1 cellular context compared by ENCODE assay signal in the genomic region with DNA sequence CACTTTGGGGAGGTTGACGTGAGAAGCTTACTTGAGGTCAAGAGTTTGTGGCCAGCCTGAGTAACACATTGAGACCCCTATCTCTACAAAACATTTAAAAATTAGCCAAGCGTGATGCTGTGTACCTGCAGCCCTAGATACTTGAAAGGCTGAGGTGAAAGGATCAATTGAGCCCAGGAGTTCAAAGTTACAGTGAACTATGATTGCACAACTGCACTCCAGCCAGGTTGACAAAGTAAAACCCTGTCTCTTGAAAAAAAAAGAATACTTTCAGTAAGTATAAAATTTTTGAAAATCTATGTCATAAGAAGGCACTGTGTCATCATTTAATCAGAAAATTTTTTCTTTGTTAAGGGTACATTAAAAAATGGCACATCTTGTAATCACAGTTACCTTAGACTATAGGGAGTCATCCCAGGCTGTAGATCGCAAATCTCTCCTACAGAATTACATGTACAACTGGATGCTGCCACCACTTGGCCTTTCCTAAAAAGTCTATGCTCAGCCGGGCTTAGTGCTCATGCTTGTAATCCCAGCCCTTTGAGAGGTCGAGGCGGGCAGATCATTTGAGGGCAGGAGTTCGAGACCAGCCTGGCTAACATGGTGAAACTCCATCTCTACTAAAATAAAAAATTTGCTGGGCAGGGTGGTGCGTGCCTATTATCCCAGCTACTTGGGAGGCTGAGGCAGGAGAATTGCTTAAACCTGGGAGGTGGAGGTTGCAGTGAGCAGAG.
TF ChIP-seq lines count a peak whose summit lies in the region.

No MANE protein-coding gene starts in this region.

TF ChIP-seq in HepG2, 621 proteins besides CTCF, POLR2A, EP300 and RAD21 (continued from another document and continues in another):
- TF ChIP-seq, protein P1, sequence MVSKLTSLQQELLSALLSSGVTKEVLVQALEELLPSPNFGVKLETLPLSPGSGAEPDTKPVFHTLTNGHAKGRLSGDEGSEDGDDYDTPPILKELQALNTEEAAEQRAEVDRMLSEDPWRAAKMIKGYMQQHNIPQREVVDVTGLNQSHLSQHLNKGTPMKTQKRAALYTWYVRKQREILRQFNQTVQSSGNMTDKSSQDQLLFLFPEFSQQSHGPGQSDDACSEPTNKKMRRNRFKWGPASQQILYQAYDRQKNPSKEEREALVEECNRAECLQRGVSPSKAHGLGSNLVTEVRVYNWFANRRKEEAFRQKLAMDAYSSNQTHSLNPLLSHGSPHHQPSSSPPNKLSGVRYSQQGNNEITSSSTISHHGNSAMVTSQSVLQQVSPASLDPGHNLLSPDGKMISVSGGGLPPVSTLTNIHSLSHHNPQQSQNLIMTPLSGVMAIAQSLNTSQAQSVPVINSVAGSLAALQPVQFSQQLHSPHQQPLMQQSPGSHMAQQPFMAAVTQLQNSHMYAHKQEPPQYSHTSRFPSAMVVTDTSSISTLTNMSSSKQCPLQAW (CRISPR knock-in tag; IDR thresholded peaks at IDR 0.05): peak; percentile 96
- TF ChIP-seq ZNF547 (CRISPR knock-in tag; IDR thresholded peaks at IDR 0.05): no peak
- TF ChIP-seq GRHL1 (CRISPR knock-in tag; conservative IDR thresholded peaks at IDR 0.05): no peak
- TF ChIP-seq EHMT2 (IDR thresholded peaks at IDR 0.05; ENCODE audit: borderline replicate concordance, low read depth, low read length): peak; percentile 90; the same call in 1 of the 2 replicates
- TF ChIP-seq GLI4 (CRISPR knock-in tag; IDR thresholded peaks at IDR 0.05; ENCODE audit: borderline replicate concordance): no peak
- TF ChIP-seq, protein P2, sequence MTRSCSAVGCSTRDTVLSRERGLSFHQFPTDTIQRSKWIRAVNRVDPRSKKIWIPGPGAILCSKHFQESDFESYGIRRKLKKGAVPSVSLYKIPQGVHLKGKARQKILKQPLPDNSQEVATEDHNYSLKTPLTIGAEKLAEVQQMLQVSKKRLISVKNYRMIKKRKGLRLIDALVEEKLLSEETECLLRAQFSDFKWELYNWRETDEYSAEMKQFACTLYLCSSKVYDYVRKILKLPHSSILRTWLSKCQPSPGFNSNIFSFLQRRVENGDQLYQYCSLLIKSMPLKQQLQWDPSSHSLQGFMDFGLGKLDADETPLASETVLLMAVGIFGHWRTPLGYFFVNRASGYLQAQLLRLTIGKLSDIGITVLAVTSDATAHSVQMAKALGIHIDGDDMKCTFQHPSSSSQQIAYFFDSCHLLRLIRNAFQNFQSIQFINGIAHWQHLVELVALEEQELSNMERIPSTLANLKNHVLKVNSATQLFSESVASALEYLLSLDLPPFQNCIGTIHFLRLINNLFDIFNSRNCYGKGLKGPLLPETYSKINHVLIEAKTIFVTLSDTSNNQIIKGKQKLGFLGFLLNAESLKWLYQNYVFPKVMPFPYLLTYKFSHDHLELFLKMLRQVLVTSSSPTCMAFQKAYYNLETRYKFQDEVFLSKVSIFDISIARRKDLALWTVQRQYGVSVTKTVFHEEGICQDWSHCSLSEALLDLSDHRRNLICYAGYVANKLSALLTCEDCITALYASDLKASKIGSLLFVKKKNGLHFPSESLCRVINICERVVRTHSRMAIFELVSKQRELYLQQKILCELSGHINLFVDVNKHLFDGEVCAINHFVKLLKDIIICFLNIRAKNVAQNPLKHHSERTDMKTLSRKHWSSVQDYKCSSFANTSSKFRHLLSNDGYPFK (CRISPR knock-in tag; IDR thresholded peaks at IDR 0.05; ENCODE audit: borderline replicate concordance): 0 out of 2 replicates have a peak, but pooled peaks have one; percentile 43
- TF ChIP-seq FOXO1 (CRISPR knock-in tag; IDR thresholded peaks at IDR 0.05): peak; percentile 95
- TF ChIP-seq TBL1XR1 (IDR thresholded peaks at IDR 0.05; ENCODE audit: borderline replicate concordance, low read length, partially characterized antibody): peak; percentile 89
- TF ChIP-seq, protein P3, sequence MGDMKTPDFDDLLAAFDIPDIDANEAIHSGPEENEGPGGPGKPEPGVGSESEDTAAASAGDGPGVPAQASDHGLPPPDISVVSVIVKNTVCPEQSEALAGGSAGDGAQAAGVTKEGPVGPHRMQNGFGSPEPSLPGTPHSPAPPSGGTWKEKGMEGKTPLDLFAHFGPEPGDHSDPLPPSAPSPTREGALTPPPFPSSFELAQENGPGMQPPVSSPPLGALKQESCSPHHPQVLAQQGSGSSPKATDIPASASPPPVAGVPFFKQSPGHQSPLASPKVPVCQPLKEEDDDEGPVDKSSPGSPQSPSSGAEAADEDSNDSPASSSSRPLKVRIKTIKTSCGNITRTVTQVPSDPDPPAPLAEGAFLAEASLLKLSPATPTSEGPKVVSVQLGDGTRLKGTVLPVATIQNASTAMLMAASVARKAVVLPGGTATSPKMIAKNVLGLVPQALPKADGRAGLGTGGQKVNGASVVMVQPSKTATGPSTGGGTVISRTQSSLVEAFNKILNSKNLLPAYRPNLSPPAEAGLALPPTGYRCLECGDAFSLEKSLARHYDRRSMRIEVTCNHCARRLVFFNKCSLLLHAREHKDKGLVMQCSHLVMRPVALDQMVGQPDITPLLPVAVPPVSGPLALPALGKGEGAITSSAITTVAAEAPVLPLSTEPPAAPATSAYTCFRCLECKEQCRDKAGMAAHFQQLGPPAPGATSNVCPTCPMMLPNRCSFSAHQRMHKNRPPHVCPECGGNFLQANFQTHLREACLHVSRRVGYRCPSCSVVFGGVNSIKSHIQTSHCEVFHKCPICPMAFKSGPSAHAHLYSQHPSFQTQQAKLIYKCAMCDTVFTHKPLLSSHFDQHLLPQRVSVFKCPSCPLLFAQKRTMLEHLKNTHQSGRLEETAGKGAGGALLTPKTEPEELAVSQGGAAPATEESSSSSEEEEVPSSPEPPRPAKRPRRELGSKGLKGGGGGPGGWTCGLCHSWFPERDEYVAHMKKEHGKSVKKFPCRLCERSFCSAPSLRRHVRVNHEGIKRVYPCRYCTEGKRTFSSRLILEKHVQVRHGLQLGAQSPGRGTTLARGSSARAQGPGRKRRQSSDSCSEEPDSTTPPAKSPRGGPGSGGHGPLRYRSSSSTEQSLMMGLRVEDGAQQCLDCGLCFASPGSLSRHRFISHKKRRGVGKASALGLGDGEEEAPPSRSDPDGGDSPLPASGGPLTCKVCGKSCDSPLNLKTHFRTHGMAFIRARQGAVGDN (CRISPR knock-in tag; IDR thresholded peaks at IDR 0.05): no peak; the same call in 1 of the 2 replicates
- TF ChIP-seq ZBTB7A (CRISPR knock-in tag; IDR thresholded peaks at IDR 0.05): peak; percentile 65; the same call in 1 of the 2 replicates
- peak; percentile 93 for TF ChIP-seq HOMEZ (CRISPR knock-in tag; IDR thresholded peaks at IDR 0.05; ENCODE audit: low read depth)
- TF ChIP-seq MIER3 (CRISPR knock-in tag; IDR thresholded peaks at IDR 0.05; ENCODE audit: borderline replicate concordance): peak; percentile 27; the same call in 1 of the 2 replicates
- no peak for TF ChIP-seq ZNF724P (CRISPR knock-in tag; IDR thresholded peaks at IDR 0.05; ENCODE audit: borderline replicate concordance)
- TF ChIP-seq ZNF546 (CRISPR knock-in tag; conservative IDR thresholded peaks at IDR 0.05): no peak
- TF ChIP-seq GLMP (CRISPR knock-in tag; IDR thresholded peaks at IDR 0.05; ENCODE audit: borderline replicate concordance): no peak
- peak; percentile 55; the same call in 1 of the 2 replicates for TF ChIP-seq ZNF7 (CRISPR knock-in tag; IDR thresholded peaks at IDR 0.05)
- TF ChIP-seq, protein P4, sequence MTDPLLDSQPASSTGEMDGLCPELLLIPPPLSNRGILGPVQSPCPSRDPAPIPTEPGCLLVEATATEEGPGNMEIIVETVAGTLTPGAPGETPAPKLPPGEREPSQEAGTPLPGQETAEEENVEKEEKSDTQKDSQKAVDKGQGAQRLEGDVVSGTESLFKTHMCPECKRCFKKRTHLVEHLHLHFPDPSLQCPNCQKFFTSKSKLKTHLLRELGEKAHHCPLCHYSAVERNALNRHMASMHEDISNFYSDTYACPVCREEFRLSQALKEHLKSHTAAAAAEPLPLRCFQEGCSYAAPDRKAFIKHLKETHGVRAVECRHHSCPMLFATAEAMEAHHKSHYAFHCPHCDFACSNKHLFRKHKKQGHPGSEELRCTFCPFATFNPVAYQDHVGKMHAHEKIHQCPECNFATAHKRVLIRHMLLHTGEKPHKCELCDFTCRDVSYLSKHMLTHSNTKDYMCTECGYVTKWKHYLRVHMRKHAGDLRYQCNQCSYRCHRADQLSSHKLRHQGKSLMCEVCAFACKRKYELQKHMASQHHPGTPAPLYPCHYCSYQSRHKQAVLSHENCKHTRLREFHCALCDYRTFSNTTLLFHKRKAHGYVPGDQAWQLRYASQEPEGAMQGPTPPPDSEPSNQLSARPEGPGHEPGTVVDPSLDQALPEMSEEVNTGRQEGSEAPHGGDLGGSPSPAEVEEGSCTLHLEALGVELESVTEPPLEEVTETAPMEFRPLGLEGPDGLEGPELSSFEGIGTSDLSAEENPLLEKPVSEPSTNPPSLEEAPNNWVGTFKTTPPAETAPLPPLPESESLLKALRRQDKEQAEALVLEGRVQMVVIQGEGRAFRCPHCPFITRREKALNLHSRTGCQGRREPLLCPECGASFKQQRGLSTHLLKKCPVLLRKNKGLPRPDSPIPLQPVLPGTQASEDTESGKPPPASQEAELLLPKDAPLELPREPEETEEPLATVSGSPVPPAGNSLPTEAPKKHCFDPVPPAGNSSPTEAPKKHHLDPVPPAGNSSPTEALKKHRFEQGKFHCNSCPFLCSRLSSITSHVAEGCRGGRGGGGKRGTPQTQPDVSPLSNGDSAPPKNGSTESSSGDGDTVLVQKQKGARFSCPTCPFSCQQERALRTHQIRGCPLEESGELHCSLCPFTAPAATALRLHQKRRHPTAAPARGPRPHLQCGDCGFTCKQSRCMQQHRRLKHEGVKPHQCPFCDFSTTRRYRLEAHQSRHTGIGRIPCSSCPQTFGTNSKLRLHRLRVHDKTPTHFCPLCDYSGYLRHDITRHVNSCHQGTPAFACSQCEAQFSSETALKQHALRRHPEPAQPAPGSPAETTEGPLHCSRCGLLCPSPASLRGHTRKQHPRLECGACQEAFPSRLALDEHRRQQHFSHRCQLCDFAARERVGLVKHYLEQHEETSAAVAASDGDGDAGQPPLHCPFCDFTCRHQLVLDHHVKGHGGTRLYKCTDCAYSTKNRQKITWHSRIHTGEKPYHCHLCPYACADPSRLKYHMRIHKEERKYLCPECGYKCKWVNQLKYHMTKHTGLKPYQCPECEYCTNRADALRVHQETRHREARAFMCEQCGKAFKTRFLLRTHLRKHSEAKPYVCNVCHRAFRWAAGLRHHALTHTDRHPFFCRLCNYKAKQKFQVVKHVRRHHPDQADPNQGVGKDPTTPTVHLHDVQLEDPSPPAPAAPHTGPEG (CRISPR knock-in tag; IDR thresholded peaks at IDR 0.05): no peak
- peak; percentile 90 for TF ChIP-seq ONECUT2 (CRISPR knock-in tag; IDR thresholded peaks at IDR 0.05)
- TF ChIP-seq, protein P5, sequence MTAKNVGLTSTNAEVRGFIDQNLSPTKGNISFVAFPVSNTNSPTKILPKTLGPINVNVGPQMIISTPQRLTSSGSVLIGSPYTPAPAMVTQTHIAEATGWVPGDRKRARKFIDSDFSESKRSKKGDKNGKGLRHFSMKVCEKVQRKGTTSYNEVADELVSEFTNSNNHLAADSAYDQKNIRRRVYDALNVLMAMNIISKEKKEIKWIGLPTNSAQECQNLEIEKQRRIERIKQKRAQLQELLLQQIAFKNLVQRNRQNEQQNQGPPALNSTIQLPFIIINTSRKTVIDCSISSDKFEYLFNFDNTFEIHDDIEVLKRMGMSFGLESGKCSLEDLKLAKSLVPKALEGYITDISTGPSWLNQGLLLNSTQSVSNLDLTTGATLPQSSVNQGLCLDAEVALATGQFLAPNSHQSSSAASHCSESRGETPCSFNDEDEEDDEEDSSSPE (CRISPR knock-in tag; IDR thresholded peaks at IDR 0.05): 0 out of 2 replicates have a peak, but pooled peaks have one; percentile 25
- peak; percentile 75 for TF ChIP-seq ARID3A (IDR thresholded peaks at IDR 0.05; ENCODE audit: low read depth, low read length)
